ENCODE assay signal across 11 cellular contexts in the genomic region with DNA sequence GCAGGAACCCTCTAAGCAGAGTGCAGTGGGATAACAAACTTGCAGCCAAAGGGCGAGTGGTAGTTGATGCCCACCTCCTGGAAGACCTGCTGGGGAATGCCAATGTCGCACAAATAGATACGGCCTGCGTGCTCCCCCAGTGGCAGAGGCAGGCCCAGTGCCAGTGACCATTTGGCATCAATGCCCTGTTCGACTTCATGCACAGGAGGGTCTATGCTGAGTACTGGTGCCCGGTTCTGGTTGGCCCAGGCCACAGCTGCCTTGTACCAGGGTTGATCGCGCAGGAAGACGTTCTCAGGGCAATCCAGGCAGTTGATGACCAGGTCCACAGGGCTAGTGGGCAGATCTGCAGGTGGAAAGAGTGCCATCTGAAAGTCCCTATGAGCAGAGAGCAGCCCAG.
"Had no signal": no experiment of that assay in that cellular context is flagged by ENCODE, and none has a peak within 500 bp of the region (broad histone marks: within the 10 kb centered on the region; RNA-seq: fewer than 3 reads in every experiment).

No MANE protein-coding gene starts in this region.

- H3K4me3 Mint-ChIP-seq: activated CD4-positive, alpha-beta memory T cell treated with anti-CD3 and anti-CD28 coated beads for 36 hours; activated naive CD8-positive, alpha-beta T cell treated with anti-CD3 and anti-CD28 coated beads for 36 hours; activated T-helper 17 cell treated with anti-CD3 and anti-CD28 coated beads, Interleukin-2, amount 50 U/mL, for 72 hours had no signal

- H3K27ac ChIP-seq: adrenal gland, body of pancreas, colonic mucosa, gastrocnemius medialis, ovary, prostate gland, suprapubic skin, tibial nerve had no signal

- H3K9me3 Mint-ChIP-seq: activated CD4-positive, alpha-beta memory T cell treated with anti-CD3 and anti-CD28 coated beads for 36 hours; activated naive CD8-positive, alpha-beta T cell treated with anti-CD3 and anti-CD28 coated beads for 36 hours; activated T-helper 17 cell treated with anti-CD3 and anti-CD28 coated beads, Interleukin-2, amount 50 U/mL, for 72 hours had no signal

- H3K27me3 Mint-ChIP-seq: activated CD4-positive, alpha-beta memory T cell treated with anti-CD3 and anti-CD28 coated beads for 36 hours; activated naive CD8-positive, alpha-beta T cell treated with anti-CD3 and anti-CD28 coated beads for 36 hours; activated T-helper 17 cell treated with anti-CD3 and anti-CD28 coated beads, Interleukin-2, amount 50 U/mL, for 72 hours had no signal

- H3K27ac Mint-ChIP-seq: activated CD4-positive, alpha-beta memory T cell treated with anti-CD3 and anti-CD28 coated beads for 36 hours had no signal
